Comparison of ENCODE assay signal across 1 cellular context in the genomic region with DNA sequence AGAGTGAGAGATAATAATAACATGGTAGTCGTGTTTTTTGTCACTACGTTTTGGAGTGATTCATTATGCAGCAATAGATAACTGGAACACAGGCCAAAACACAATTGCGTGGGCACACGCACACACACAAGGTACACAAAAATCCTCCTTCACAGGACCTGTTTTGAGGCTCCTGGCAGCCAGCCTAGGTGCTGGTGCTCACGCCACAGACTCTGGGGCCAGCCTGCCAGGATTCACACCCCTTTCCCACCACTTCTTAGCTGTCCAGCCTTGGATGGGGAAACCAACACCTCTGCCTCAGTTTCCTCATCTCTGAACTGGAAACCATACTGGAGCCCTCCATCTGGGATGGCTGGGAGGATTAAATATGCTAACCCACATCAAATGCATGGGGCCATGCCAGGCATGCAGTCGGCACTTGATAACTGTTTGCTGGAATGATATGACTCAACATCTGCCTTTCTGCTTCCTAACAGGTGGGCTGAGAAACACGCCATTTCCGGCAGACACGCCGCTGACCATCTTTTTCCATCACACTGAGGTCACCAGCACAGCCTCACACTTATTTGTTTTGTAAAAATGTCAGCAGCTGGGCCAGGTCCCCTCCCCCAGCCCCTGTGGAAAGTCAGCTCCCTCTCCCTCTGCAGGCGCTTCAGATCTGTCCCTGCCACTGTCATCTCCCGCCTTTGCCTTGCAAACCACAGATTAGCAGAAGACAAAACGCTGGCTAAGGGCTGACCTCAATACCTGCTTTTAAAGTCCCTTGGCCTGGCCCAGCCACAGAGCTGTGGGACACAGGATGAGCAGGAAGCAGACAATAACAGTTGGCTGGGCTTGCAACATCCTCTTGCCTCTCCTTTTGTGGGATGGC.
TF ChIP-seq lines count a peak whose summit lies in the region.

No MANE protein-coding gene starts in this region.

TF ChIP-seq in K562, 482 proteins besides CTCF, POLR2A, EP300 and RAD21 (continued from another document and continues in another):
- TF ChIP-seq ZNF717 (CRISPR knock-in tag; IDR thresholded peaks at IDR 0.05) (no peak), SUPT5H (IDR thresholded peaks at IDR 0.05) (no peak), DDX20 (tag; IDR thresholded peaks at IDR 0.05; ENCODE audit: low read depth) (no peak), ASH1L (IDR thresholded peaks at IDR 0.05; ENCODE audit: borderline replicate concordance, low read depth, partially characterized antibody) (no peak), NR2C1 (IDR thresholded peaks at IDR 0.05) (no peak), NR2C1 (tag; IDR thresholded peaks at IDR 0.05) (no peak), TRIM28 (IDR thresholded peaks at IDR 0.05) (no peak), TCF3 (CRISPR knock-in tag; IDR thresholded peaks at IDR 0.05) (peak; percentile 74), CREBBP (IDR thresholded peaks at IDR 0.05; ENCODE audit: low read depth, low read length) (no peak), TFAM (CRISPR knock-in tag; conservative IDR thresholded peaks at IDR 0.05) (no peak), ZNF133 (CRISPR knock-in tag; IDR thresholded peaks at IDR 0.05) (no peak), SP1 (CRISPR knock-in tag; IDR thresholded peaks at IDR 0.05) (no peak), MYC (IDR thresholded peaks at IDR 0.05; ENCODE audit: low read depth, low read length) (no peak), MYC (CRISPR knock-in tag; IDR thresholded peaks at IDR 0.05; ENCODE audit: borderline replicate concordance, low read depth) (no peak), ATF1 (CRISPR knock-in tag; IDR thresholded peaks at IDR 0.05) (no peak), ATF1 (tag; IDR thresholded peaks at IDR 0.05) (peak; percentile 66), TOE1 (IDR thresholded peaks at IDR 0.05; ENCODE audit: borderline replicate concordance) (no peak), TOE1 (CRISPR knock-in tag; IDR thresholded peaks at IDR 0.05; ENCODE audit: borderline replicate concordance, low read depth) (no peak), TCFL5 (CRISPR knock-in tag; conservative IDR thresholded peaks at IDR 0.05) (no peak), NELFE (IDR thresholded peaks at IDR 0.05; ENCODE audit: insufficient read depth, insufficient read length) (no peak), SNRNP70 (optimal IDR thresholded peaks at IDR 0.05; ENCODE audit: low read depth, low read length) (no peak), SIRT6 (IDR thresholded peaks at IDR 0.05; ENCODE audit: low read depth, low read length) (no peak), NR2C2 (CRISPR knock-in tag; IDR thresholded peaks at IDR 0.05) (no peak), NR2C2 (tag; IDR thresholded peaks at IDR 0.05) (peak; percentile 39; the same call in 1 of the 2 replicates), HNRNPLL (IDR thresholded peaks at IDR 0.05; ENCODE audit: low read depth, low read length, poor library complexity, severe bottlenecking) (no peak), ZBTB5 (IDR thresholded peaks at IDR 0.05) (no peak), CLOCK (CRISPR knock-in tag; IDR thresholded peaks at IDR 0.05; ENCODE audit: borderline replicate concordance) (no peak), TAF7 (tag; IDR thresholded peaks at IDR 0.05) (no peak), EWSR1 (IDR thresholded peaks at IDR 0.05; ENCODE audit: borderline replicate concordance, low read depth, partially characterized antibody) (no peak), POLR2H (tag; IDR thresholded peaks at IDR 0.05; ENCODE audit: low read depth) (no peak), GATAD2A (IDR thresholded peaks at IDR 0.05) (no peak), RHOXF2B (CRISPR knock-in tag; conservative IDR thresholded peaks at IDR 0.05) (no peak), SMAD3 (CRISPR knock-in tag; conservative IDR thresholded peaks at IDR 0.05) (no peak), ILF3 (IDR thresholded peaks at IDR 0.05; ENCODE audit: borderline replicate concordance) (no peak), MIER1 (IDR thresholded peaks at IDR 0.05; ENCODE audit: low read depth) (no peak), NFIC (IDR thresholded peaks at IDR 0.05) (no peak; the same call in 1 of the 2 replicates), LCOR (CRISPR knock-in tag; IDR thresholded peaks at IDR 0.05) (peak; percentile 67; the same call in 1 of the 2 replicates), FOXJ3 (CRISPR knock-in tag; IDR thresholded peaks at IDR 0.05) (no peak), PTTG1 (tag; IDR thresholded peaks at IDR 0.05; ENCODE audit: low read depth) (no peak), ZNF766 (CRISPR knock-in tag; conservative IDR thresholded peaks at IDR 0.05) (no peak), IFI16 (CRISPR knock-in tag; IDR thresholded peaks at IDR 0.05) (no peak), ZNF23 (CRISPR knock-in tag; IDR thresholded peaks at IDR 0.05) (no peak), OTX1 (CRISPR knock-in tag; IDR thresholded peaks at IDR 0.05) (no peak), HMG20A (CRISPR knock-in tag; conservative IDR thresholded peaks at IDR 0.05) (no peak), RAD51 (IDR thresholded peaks at IDR 0.05; ENCODE audit: borderline replicate concordance, low read depth) (no peak), ZNF668 (CRISPR knock-in tag; IDR thresholded peaks at IDR 0.05) (no peak), BRD4 (IDR thresholded peaks at IDR 0.05) (no peak), FOXK1 (CRISPR knock-in tag; IDR thresholded peaks at IDR 0.05; ENCODE audit: borderline replicate concordance) (no peak), JUND (IDR thresholded peaks at IDR 0.05; ENCODE audit: borderline replicate concordance, low read depth, low read length) (peak; percentile 87), JUND (tag; IDR thresholded peaks at IDR 0.05; ENCODE audit: borderline replicate concordance, low read depth, low read length) (peak; percentile 82; the same call in 2 of the 3 replicates)
- TF ChIP-seq, protein P1, sequence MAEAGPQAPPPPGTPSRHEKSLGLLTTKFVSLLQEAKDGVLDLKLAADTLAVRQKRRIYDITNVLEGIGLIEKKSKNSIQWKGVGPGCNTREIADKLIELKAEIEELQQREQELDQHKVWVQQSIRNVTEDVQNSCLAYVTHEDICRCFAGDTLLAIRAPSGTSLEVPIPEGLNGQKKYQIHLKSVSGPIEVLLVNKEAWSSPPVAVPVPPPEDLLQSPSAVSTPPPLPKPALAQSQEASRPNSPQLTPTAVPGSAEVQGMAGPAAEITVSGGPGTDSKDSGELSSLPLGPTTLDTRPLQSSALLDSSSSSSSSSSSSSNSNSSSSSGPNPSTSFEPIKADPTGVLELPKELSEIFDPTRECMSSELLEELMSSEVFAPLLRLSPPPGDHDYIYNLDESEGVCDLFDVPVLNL (CRISPR knock-in tag; IDR thresholded peaks at IDR 0.05; ENCODE audit: low read depth): no peak
- TF ChIP-seq, protein P2, sequence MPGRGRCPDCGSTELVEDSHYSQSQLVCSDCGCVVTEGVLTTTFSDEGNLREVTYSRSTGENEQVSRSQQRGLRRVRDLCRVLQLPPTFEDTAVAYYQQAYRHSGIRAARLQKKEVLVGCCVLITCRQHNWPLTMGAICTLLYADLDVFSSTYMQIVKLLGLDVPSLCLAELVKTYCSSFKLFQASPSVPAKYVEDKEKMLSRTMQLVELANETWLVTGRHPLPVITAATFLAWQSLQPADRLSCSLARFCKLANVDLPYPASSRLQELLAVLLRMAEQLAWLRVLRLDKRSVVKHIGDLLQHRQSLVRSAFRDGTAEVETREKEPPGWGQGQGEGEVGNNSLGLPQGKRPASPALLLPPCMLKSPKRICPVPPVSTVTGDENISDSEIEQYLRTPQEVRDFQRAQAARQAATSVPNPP (IDR thresholded peaks at IDR 0.05; ENCODE audit: borderline replicate concordance, insufficient read depth, insufficient read length): no peak
- TF ChIP-seq, protein P3, sequence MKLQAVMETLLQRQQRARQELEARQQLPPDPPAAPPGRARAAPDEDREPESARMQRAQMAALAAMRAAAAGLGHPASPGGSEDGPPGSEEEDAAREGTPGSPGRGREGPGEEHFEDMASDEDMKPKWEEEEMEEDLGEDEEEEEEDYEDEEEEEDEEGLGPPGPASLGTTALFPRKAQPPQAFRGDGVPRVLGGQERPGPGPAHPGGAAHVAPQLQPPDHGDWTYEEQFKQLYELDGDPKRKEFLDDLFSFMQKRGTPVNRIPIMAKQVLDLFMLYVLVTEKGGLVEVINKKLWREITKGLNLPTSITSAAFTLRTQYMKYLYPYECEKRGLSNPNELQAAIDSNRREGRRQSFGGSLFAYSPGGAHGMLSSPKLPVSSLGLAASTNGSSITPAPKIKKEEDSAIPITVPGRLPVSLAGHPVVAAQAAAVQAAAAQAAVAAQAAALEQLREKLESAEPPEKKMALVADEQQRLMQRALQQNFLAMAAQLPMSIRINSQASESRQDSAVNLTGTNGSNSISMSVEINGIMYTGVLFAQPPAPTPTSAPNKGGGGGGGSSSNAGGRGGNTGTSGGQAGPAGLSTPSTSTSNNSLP (IDR thresholded peaks at IDR 0.05; ENCODE audit: borderline replicate concordance, low read depth, low read length): no peak
- TF ChIP-seq, protein P4, sequence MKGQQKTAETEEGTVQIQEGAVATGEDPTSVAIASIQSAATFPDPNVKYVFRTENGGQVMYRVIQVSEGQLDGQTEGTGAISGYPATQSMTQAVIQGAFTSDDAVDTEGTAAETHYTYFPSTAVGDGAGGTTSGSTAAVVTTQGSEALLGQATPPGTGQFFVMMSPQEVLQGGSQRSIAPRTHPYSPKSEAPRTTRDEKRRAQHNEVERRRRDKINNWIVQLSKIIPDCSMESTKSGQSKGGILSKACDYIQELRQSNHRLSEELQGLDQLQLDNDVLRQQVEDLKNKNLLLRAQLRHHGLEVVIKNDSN (CRISPR knock-in tag; IDR thresholded peaks at IDR 0.05): no peak
- TF ChIP-seq, protein P5, sequence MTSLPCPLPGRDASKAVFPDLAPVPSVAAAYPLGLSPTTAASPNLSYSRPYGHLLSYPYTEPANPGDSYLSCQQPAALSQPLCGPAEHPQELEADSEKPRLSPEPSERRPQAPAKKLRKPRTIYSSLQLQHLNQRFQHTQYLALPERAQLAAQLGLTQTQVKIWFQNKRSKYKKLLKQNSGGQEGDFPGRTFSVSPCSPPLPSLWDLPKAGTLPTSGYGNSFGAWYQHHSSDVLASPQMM (CRISPR knock-in tag; IDR thresholded peaks at IDR 0.05): no peak
- TF ChIP-seq, protein P6, sequence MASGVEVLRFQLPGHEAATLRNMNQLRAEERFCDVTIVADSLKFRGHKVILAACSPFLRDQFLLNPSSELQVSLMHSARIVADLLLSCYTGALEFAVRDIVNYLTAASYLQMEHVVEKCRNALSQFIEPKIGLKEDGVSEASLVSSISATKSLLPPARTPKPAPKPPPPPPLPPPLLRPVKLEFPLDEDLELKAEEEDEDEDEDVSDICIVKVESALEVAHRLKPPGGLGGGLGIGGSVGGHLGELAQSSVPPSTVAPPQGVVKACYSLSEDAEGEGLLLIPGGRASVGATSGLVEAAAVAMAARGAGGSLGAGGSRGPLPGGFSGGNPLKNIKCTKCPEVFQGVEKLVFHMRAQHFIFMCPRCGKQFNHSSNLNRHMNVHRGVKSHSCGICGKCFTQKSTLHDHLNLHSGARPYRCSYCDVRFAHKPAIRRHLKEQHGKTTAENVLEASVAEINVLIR (CRISPR knock-in tag; IDR thresholded peaks at IDR 0.05): no peak
- TF ChIP-seq, protein P7, sequence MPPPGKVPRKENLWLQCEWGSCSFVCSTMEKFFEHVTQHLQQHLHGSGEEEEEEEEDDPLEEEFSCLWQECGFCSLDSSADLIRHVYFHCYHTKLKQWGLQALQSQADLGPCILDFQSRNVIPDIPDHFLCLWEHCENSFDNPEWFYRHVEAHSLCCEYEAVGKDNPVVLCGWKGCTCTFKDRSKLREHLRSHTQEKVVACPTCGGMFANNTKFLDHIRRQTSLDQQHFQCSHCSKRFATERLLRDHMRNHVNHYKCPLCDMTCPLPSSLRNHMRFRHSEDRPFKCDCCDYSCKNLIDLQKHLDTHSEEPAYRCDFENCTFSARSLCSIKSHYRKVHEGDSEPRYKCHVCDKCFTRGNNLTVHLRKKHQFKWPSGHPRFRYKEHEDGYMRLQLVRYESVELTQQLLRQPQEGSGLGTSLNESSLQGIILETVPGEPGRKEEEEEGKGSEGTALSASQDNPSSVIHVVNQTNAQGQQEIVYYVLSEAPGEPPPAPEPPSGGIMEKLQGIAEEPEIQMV (tag; conservative IDR thresholded peaks at IDR 0.05; ENCODE audit: low read depth): no peak
- TF ChIP-seq, protein P8, sequence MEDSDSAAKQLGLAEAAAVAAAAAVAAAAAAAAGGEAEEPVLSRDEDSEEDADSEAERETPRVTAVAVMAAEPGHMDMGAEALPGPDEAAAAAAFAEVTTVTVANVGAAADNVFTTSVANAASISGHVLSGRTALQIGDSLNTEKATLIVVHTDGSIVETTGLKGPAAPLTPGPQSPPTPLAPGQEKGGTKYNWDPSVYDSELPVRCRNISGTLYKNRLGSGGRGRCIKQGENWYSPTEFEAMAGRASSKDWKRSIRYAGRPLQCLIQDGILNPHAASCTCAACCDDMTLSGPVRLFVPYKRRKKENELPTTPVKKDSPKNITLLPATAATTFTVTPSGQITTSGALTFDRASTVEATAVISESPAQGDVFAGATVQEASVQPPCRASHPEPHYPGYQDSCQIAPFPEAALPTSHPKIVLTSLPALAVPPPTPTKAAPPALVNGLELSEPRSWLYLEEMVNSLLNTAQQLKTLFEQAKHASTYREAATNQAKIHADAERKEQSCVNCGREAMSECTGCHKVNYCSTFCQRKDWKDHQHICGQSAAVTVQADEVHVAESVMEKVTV (CRISPR knock-in tag; IDR thresholded peaks at IDR 0.05): no peak
